28 cellular contexts compared by ENCODE assay signal in the genomic region with DNA sequence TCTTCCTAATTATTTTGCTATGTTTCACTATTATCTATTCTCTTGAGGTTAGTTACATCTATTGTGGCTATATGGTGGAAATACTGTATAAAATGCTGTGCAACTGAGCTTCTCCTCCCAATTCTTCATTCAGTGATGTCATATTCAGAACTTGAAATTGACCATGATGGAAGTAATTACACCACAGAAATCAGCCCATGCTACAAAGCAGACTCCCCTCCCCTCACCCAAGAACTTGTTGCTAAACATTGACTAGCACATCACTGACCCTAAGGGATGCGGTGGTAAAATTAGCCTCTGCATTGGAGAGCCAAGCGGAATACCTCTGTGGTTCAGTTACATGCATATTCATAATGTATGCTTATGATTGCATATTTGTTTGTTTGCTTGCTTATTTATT. TPM values are rescaled to one million over a fixed set of nuclear protein-coding genes. Genes with fewer than 3 reads are reported as not detected.
DNase-seq lines count a peak whose midpoint lies in the region; ATAC-seq and TF ChIP-seq lines count a peak whose summit lies in the region.
"Had no signal": no experiment of that assay in that cellular context is flagged by ENCODE, and none has a peak within 500 bp of the region (broad histone marks: within the 10 kb centered on the region; RNA-seq: fewer than 3 reads in every experiment).

No MANE protein-coding gene starts in this region.

- H3K27ac ChIP-seq in gastroesophageal sphincter: peak overlapping the region; percentile 75 to 98 (median 92)
- H3K27ac ChIP-seq in tibial artery: peak overlapping the region; percentile 89 to 94
- peak overlapping the region in 1 of 2 donors; percentile 57 for H3K27ac ChIP-seq in testis

- ATAC-seq in gastroesophageal sphincter: no peak
- ATAC-seq in activated CD8-positive, alpha-beta memory T cell treated with anti-CD3 and anti-CD28 coated beads, Interleukin-2, amount 10 ng/mL, durations not matched to agents 7 days and 5 days: no peak
- ATAC-seq: activated CD4-positive, CD25-positive, alpha-beta regulatory T cell treated with anti-CD3 and anti-CD28 coated beads, Interleukin-2, amount 50 U/mL, for 24 hours; activated naive CD4-positive, alpha-beta T cell treated with anti-CD3 and anti-CD28 coated beads, Interleukin-2, amount 50 U/mL, for 72 hours; HCT116; K562 had no signal

- DNase-seq in HCEC 1CT: peak; percentile 0
- DNase-seq in astrocyte of the hippocampus (ENCODE audit: low read depth, low spot score): peak; percentile 24
- no peak for DNase-seq in tibial artery
- no peak for DNase-seq in activated CD8-positive, alpha-beta memory T cell treated with anti-CD3 and anti-CD28 coated beads, Interleukin-2, amount 10 ng/mL, durations not matched to agents 7 days and 5 days
- no peak for DNase-seq in testis
- no peak for DNase-seq in HUDEP-2 (lab: John Stamatoyannopoulos, UW; ENCODE audit: unreplicated experiment in 76 of 76)
- DNase-seq: activated CD4-positive, alpha-beta memory T cell treated with anti-CD3 and anti-CD28 coated beads, Interleukin-2, amount 10 ng/mL, durations not matched to agents 7 days and 5 days; Calu3; DND-41; dorsolateral prefrontal cortex; kidney glomerular epithelial cell; NCI-H1417; NCI-H2081; NCI-H226; NCI-H748 treated with DMSO at 0.1 percent for 48 hours; stimulated activated naive CD4-positive, alpha-beta T cell treated with Interleukin-2 at 50 U/mL for 16 hours; T-helper 1 cell had no signal

- 71 to 76% methylated on average over 2 of the region's 2 CpGs for WGBS in gastroesophageal sphincter (ENCODE audit: low coverage in 1 of 2), 2 donors
- 93 to 94% methylated on average over 2 of the region's 2 CpGs for WGBS in testis, 2 donors

- intact Hi-C loops in tibial artery (cut with DNase I; ENCODE audit: low total_unique reads): no loop called here
- intact Hi-C loops in testis (cut with DNase I; ENCODE audit: low total_unique reads): no loop called here

- H3K4me3 ChIP-seq in gastroesophageal sphincter: peak overlapping the region in 1 of 2 donors; percentile 29
- peak overlapping the region in 1 of 2 donors; percentile 26 for H3K4me3 ChIP-seq in tibial artery
- no peak overlapping the region for H3K4me3 ChIP-seq in testis
- H3K4me3 ChIP-seq: dorsolateral prefrontal cortex, K562, SJSA1, tibial nerve had no signal

- H3K27me3 ChIP-seq in gastroesophageal sphincter: no peaks in the 10 kb centered on the region
- no peaks in the 10 kb centered on the region for H3K27me3 ChIP-seq in tibial artery
- H3K27me3 ChIP-seq in testis: no peaks in the 10 kb centered on the region
- H3K27me3 ChIP-seq: dorsolateral prefrontal cortex, SJSA1, tibial nerve had no signal

- no peaks in the 10 kb centered on the region for H3K9me3 ChIP-seq in gastroesophageal sphincter
- H3K9me3 ChIP-seq in tibial artery: no peaks in the 10 kb centered on the region
- no peaks in the 10 kb centered on the region for H3K9me3 ChIP-seq in testis
- H3K9me3 ChIP-seq: SJSA1, tibial nerve had no signal

- TF ChIP-seq EP300 in gastroesophageal sphincter (IDR thresholded peaks at IDR 0.05): no peak

- H3K27ac Mint-ChIP-seq in activated CD8-positive, alpha-beta memory T cell treated with anti-CD3 and anti-CD28 coated beads, Interleukin-2, amount 10 ng/mL, durations not matched to agents 7 days and 5 days: no peak overlapping the region
- H3K27ac Mint-ChIP-seq: activated CD4-positive, alpha-beta memory T cell treated with anti-CD3 and anti-CD28 coated beads, Interleukin-2, amount 10 ng/mL, durations not matched to agents 7 days and 5 days; activated naive CD4-positive, alpha-beta T cell treated with anti-CD3 and anti-CD28 coated beads, Interleukin-2, amount 50 U/mL, for 72 hours; activated T-helper 2 cell treated with anti-CD3 and anti-CD28 coated beads, Interferon-gamma antibody, Interleukin-2, Interleukin-4, amounts not matched to agents 10 μg/mL and 5 μg/mL and 100 μg/mL, durations not matched to agents 14 hours and 24 hours and 36 hours; CD14-positive monocyte; progenitor cell of endocrine pancreas had no signal

- TF ChIP-seq CTCF in gastroesophageal sphincter (IDR thresholded peaks at IDR 0.05) (no peak), tibial artery (IDR thresholded peaks at IDR 0.05) (no peak), testis (IDR thresholded peaks at IDR 0.05) (no peak)

- H3K36me3 ChIP-seq in gastroesophageal sphincter (peaks cover 0 to 12% of the 10 kb centered on the region in 2 donors), tibial artery (peaks cover 0 to 9% (median 0%) of the 10 kb centered on the region in 3 donors), testis (ENCODE audit: low read depth, missing control alignments) (no peaks in the 10 kb centered on the region)
- H3K36me3 ChIP-seq: tibial nerve had no signal

- H3K36me3 Mint-ChIP-seq in activated CD8-positive, alpha-beta memory T cell treated with anti-CD3 and anti-CD28 coated beads, Interleukin-2, amount 10 ng/mL, durations not matched to agents 7 days and 5 days: no peaks in the 10 kb centered on the region
- H3K36me3 Mint-ChIP-seq: CD14-positive monocyte had no signal

- no peak overlapping the region for H3K4me3 Mint-ChIP-seq in activated CD8-positive, alpha-beta memory T cell treated with anti-CD3 and anti-CD28 coated beads, Interleukin-2, amount 10 ng/mL, durations not matched to agents 7 days and 5 days
- H3K4me3 Mint-ChIP-seq: activated CD4-positive, alpha-beta memory T cell treated with anti-CD3 and anti-CD28 coated beads, Interleukin-2, amount 10 ng/mL, durations not matched to agents 7 days and 5 days; CD14-positive monocyte; central memory CD8-positive, alpha-beta T cell had no signal

- peaks cover 6 to 93% (median 32%) of the 10 kb centered on the region in 3 donors for H3K4me1 ChIP-seq in gastroesophageal sphincter
- H3K4me1 ChIP-seq in tibial artery: peaks cover 0 to 100% (median 58%) of the 10 kb centered on the region in 4 donors
- H3K4me1 ChIP-seq in testis: peaks cover 17% of the 10 kb centered on the region

- H3K9me3 Mint-ChIP-seq in activated CD8-positive, alpha-beta memory T cell treated with anti-CD3 and anti-CD28 coated beads, Interleukin-2, amount 10 ng/mL, durations not matched to agents 7 days and 5 days (ENCODE audit: low read depth): no peaks in the 10 kb centered on the region
- H3K9me3 Mint-ChIP-seq: activated CD4-positive, alpha-beta memory T cell treated with anti-CD3 and anti-CD28 coated beads, Interleukin-2, amount 10 ng/mL, durations not matched to agents 7 days and 5 days; activated naive CD4-positive, alpha-beta T cell treated with anti-CD3 and anti-CD28 coated beads, Interleukin-2, amount 50 U/mL, for 72 hours; central memory CD8-positive, alpha-beta T cell had no signal

- H3K4me1 Mint-ChIP-seq in activated CD8-positive, alpha-beta memory T cell treated with anti-CD3 and anti-CD28 coated beads, Interleukin-2, amount 10 ng/mL, durations not matched to agents 7 days and 5 days: no peaks in the 10 kb centered on the region
- H3K4me1 Mint-ChIP-seq: activated CD4-positive, alpha-beta memory T cell treated with anti-CD3 and anti-CD28 coated beads, Interleukin-2, amount 10 ng/mL, durations not matched to agents 7 days and 5 days; CD14-positive monocyte; central memory CD8-positive, alpha-beta T cell had no signal

- peaks cover 10% of the 10 kb centered on the region for H3K27me3 Mint-ChIP-seq in activated CD8-positive, alpha-beta memory T cell treated with anti-CD3 and anti-CD28 coated beads, Interleukin-2, amount 10 ng/mL, durations not matched to agents 7 days and 5 days
- H3K27me3 Mint-ChIP-seq: central memory CD8-positive, alpha-beta T cell; progenitor cell of endocrine pancreas had no signal

- TF ChIP-seq POLR2A in gastroesophageal sphincter (IDR thresholded peaks at IDR 0.05) (no peak), testis (IDR thresholded peaks at IDR 0.05) (no peak)

- CTCF ChIA-PET in activated CD8-positive, alpha-beta memory T cell treated with anti-CD3 and anti-CD28 coated beads, Interleukin-2, amount 10 ng/mL, durations not matched to agents 7 days and 5 days (lab: Charles Lee): no interaction called here

RNA-seq across cellular contexts. Expression of gene CALD1, which starts 8.8 kb away (rescaled TPM):
- total RNA-seq in gastroesophageal sphincter: 1,000 to 10,000 TPM; 1,513 to 2,575 (median 1,808) TPM
- total RNA-seq in activated CD8-positive, alpha-beta memory T cell treated with anti-CD3 and anti-CD28 coated beads, Interleukin-2, amount 10 ng/mL, durations not matched to agents 7 days and 5 days: under 1 TPM in 1 of 2 experiments, not detected in 1; 0.47 TPM
- total RNA-seq in testis: 100 to 1,000 TPM; 135 to 153 TPM
- 103 TPM for polyA plus RNA-seq in testis (ENCODE audit: insufficient read depth, low read depth, low replicate concordance)
- polyA plus RNA-seq: K562 had no signal

Comparison
In these comparisons a context has a peak if more than half of its experiments do, and no peak if none do; other contexts are left out.
1. DNase-seq: peak in HCEC 1CT (single experiment) and astrocyte of the hippocampus (single experiment); none in tibial artery (0 of 2), activated CD8-positive, alpha-beta memory T cell treated with anti-CD3 and anti-CD28 coated beads, Interleukin-2, amount 10 ng/mL, durations not matched to agents 7 days and 5 days (single experiment), testis (single experiment) and HUDEP-2 (0 of 76).
2. RNA of gene CALD1, which starts 8.8 kb away (total RNA-seq): 1,513 to 2,575 TPM in gastroesophageal sphincter and 135 to 153 TPM in testis; 0.47 TPM in activated CD8-positive, alpha-beta memory T cell treated with anti-CD3 and anti-CD28 coated beads, Interleukin-2, amount 10 ng/mL, durations not matched to agents 7 days and 5 days; every median in the first group is over 10 times any median in the second.